In genomic region chr10:94343159-94343558, GRCh38 we compare ENCODE assay signal across 15 cellular contexts.
"Had no signal": no experiment of that assay in that cellular context is flagged by ENCODE, and none has a peak within 500 bp of the region (broad histone marks: within the 10 kb centered on the region; RNA-seq: fewer than 3 reads in every experiment).

No MANE protein-coding gene starts in this region.

- ATAC-seq: activated naive CD4-positive, alpha-beta T cell treated with anti-CD3 and anti-CD28 coated beads, Interleukin-2, amount 50 U/mL, for 72 hours; lower lobe of right lung had no signal

- H3K4me1 ChIP-seq: lower lobe of right lung, sigmoid colon, thyroid gland had no signal

- DNase-seq: activated CD4-positive, alpha-beta T cell treated with anti-CD3 and anti-CD28 coated beads for 1 hour; activated gamma-delta T cell treated with Interleukin-2 at 50 U/mL for 16 hours; amniotic stem cell; hypothalamus; lower lobe of right lung; nephron progenitor cell; nucleus accumbens; posterior cingulate gyrus; sigmoid colon; spleen; stimulated activated naive CD4-positive, alpha-beta T cell treated with Interleukin-2 at 50 U/mL for 16 hours; T1000; thyroid gland had no signal

- H3K27ac ChIP-seq: cardiac muscle cell, lower lobe of right lung, sigmoid colon, thyroid gland had no signal

- H3K27me3 ChIP-seq: cardiac muscle cell, sigmoid colon, spleen, thyroid gland had no signal

- H3K9me3 ChIP-seq: lower lobe of right lung, sigmoid colon, spleen, thyroid gland had no signal

- H3K4me3 ChIP-seq: cardiac muscle cell, lower lobe of right lung, sigmoid colon, spleen, thyroid gland had no signal
